In the genomic region with DNA sequence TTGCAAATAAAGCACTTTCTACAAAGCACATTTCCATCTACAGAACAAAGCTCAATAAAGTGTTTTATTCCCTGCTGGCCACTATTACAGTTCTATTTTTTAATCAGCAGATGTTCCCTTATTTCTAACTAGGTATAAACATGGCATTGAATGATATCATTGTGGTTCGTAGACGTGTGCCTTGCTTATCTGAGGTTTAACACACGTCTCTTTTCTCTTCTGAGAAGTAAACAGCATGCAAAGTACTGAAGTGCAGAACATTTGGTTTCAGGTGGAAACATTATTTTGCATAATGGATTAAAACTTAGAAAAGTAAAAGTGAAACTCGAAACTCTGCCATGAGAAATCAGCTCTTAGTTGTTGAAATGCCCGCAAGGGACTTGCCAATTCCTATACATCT, we compare ENCODE assay signal across 32 cellular contexts.
"Had no signal": no experiment of that assay in that cellular context is flagged by ENCODE, and none has a peak within 500 bp of the region (broad histone marks: within the 10 kb centered on the region; RNA-seq: fewer than 3 reads in every experiment).

No MANE protein-coding gene starts in this region.

- DNase-seq: activated CD4-positive, alpha-beta memory T cell treated with anti-CD3 and anti-CD28 coated beads for 36 hours; activated CD4-positive, alpha-beta T cell treated with anti-CD3 and anti-CD28 coated beads for 36 hours; activated CD4-positive, alpha-beta T cell treated with anti-CD3 and anti-CD28 coated beads, Interleukin-2, amount 10 ng/mL, durations not matched to agents 24 days and 14 days; activated CD4-positive, CD25-positive, alpha-beta regulatory T cell; activated CD4-positive, CD25-positive, alpha-beta regulatory T cell treated with anti-CD3 and anti-CD28 coated beads, Interleukin-2, amount 50 U/mL, for 72 hours; activated CD8-positive, alpha-beta memory T cell treated with anti-CD3 and anti-CD28 coated beads, Interleukin-2, amount 10 ng/mL, durations not matched to agents 7 days and 5 days; activated CD8-positive, alpha-beta memory T cell treated with anti-CD3 and anti-CD28 coated beads, Interleukin-2, amount 50 U/mL, for 4 hours; activated CD8-positive, alpha-beta T cell treated with anti-CD3 and anti-CD28 coated beads, Interleukin-2, amount 10 ng/mL, durations not matched to agents 7 days and 5 days; activated gamma-delta T cell; activated naive CD4-positive, alpha-beta T cell; activated naive CD4-positive, alpha-beta T cell treated with anti-CD3 and anti-CD28 coated beads, Interleukin-2, amount 10 ng/mL, durations not matched to agents 7 days and 5 days; activated naive CD8-positive, alpha-beta T cell treated with anti-CD3 and anti-CD28 coated beads, Interleukin-2, amount 10 ng/mL, durations not matched to agents 7 days and 5 days; activated T-cell treated with anti-CD3 and anti-CD28 coated beads, Interleukin-2, amount 50 U/mL, for 1 hour; activated T-cell treated with anti-CD3 and anti-CD28 coated beads, Interleukin-2, amount 50 U/mL, for 72 hours; amniotic stem cell; anterior cingulate cortex; brain microvascular endothelial cell; cortex of kidney; dermis blood vessel endothelial cell; effector CD4-positive, alpha-beta T cell; effector memory CD8-positive, alpha-beta T cell; erythroblast; foreskin keratinocyte; gastrocnemius medialis; glutamatergic neuron; heart left ventricle; T-helper 2 cell had no signal

- H3K4me3 ChIP-seq: esophagus muscularis mucosa, gastrocnemius medialis, heart left ventricle had no signal

- H3K27me3 ChIP-seq: brain microvascular endothelial cell, esophagus muscularis mucosa, foreskin keratinocyte, gastrocnemius medialis, heart left ventricle had no signal

- H3K36me3 ChIP-seq: brain microvascular endothelial cell, esophagus muscularis mucosa, gastrocnemius medialis, heart left ventricle had no signal

- H3K4me1 ChIP-seq: esophagus muscularis mucosa, foreskin keratinocyte, gastrocnemius medialis, heart left ventricle had no signal

- ATAC-seq: activated CD4-positive, alpha-beta T cell treated with anti-CD3 and anti-CD28 coated beads for 36 hours; activated CD8-positive, alpha-beta memory T cell treated with anti-CD3 and anti-CD28 coated beads, Interleukin-2, amount 10 ng/mL, durations not matched to agents 7 days and 5 days; activated CD8-positive, alpha-beta T cell treated with anti-CD3 and anti-CD28 coated beads, Interleukin-2, amount 10 ng/mL, durations not matched to agents 7 days and 5 days; activated naive CD4-positive, alpha-beta T cell treated with anti-CD3 and anti-CD28 coated beads, Interleukin-2, amount 50 U/mL, for 72 hours; activated T-cell treated with anti-CD3 and anti-CD28 coated beads, Interleukin-2, amount 50 U/mL, for 72 hours; effector memory CD8-positive, alpha-beta T cell; foreskin keratinocyte; gastrocnemius medialis; heart left ventricle had no signal

- FAIRE-seq: astrocyte, bronchial epithelial cell, colon had no signal

- H3K27ac ChIP-seq: brain microvascular endothelial cell, esophagus muscularis mucosa, foreskin keratinocyte, gastrocnemius medialis, heart left ventricle had no signal

- H3K9me3 ChIP-seq: esophagus muscularis mucosa, gastrocnemius medialis had no signal
